In genomic region chr5:133259199-133259997, GRCh38 we compare ENCODE assay signal across 17 cellular contexts.
DNase-seq lines count a peak whose midpoint lies in the region; ATAC-seq and TF ChIP-seq lines count a peak whose summit lies in the region.
"Had no signal": no experiment of that assay in that cellular context is flagged by ENCODE, and none has a peak within 500 bp of the region (broad histone marks: within the 10 kb centered on the region; RNA-seq: fewer than 3 reads in every experiment).

No MANE protein-coding gene starts in this region.

- H3K4me3 ChIP-seq in Jurkat, Clone E6-1 (ENCODE audit: low read length): no peak overlapping the region
- no peak overlapping the region for H3K4me3 ChIP-seq in gastrocnemius medialis
- H3K4me3 ChIP-seq: PC-9, SJCRH30 had no signal

- intact Hi-C loops in activated naive CD4-positive, alpha-beta T cell treated with anti-CD3 and anti-CD28 coated beads for 36 hours (cut with micrococcal nuclease): no loop called here
- intact Hi-C loops in gastrocnemius medialis (cut with DNase I; ENCODE audit: low total_unique reads): no loop called here

- in situ Hi-C loops in gastrocnemius medialis (cut with MboI; ENCODE audit: low sequenced_read_pairs in 4 of 4): no loop called here

- CTCF ChIA-PET in activated naive CD4-positive, alpha-beta T cell treated with anti-CD3 and anti-CD28 coated beads for 36 hours (lab: Charles Lee): interaction anchor here (0.6 kb wide), 1 partner anchor 230 kb away, joined by 3 read pairs; no protein-coding TSS in a partner anchor

- H3K27ac ChIP-seq in gastrocnemius medialis: peak overlapping the region; percentile 41 to 60 (median 53)
- H3K27ac ChIP-seq: PC-9, SJCRH30 had no signal

- H3K9me3 ChIP-seq in T-helper 17 cell (ENCODE audit: control insufficient read depth, low read length, poor library complexity, severe bottlenecking) (no peaks in the 10 kb centered on the region), gastrocnemius medialis (no peaks in the 10 kb centered on the region)
- H3K9me3 ChIP-seq: SJCRH30 had no signal

- no peaks in the 10 kb centered on the region for H3K9me3 Mint-ChIP-seq in activated naive CD4-positive, alpha-beta T cell treated with anti-CD3 and anti-CD28 coated beads for 36 hours
- H3K9me3 Mint-ChIP-seq: T-helper 2 cell treated with Interferon-gamma antibody and Interleukin-4, amounts not matched to agents 5 μg/mL and 100 μg/mL, for 36 hours had no signal

- no peaks in the 10 kb centered on the region for H3K36me3 Mint-ChIP-seq in activated naive CD4-positive, alpha-beta T cell treated with anti-CD3 and anti-CD28 coated beads for 36 hours (ENCODE audit: low read depth)
- peaks cover 2% of the 10 kb centered on the region for H3K36me3 Mint-ChIP-seq in T-helper 17 cell (ENCODE audit: low read depth)

- TF ChIP-seq CTCF in gastrocnemius medialis (IDR thresholded peaks at IDR 0.05 in 4 of 5, conservative IDR thresholded peaks at IDR 0.05 in 1 of 5): no peak

- TF ChIP-seq POLR2A in gastrocnemius medialis (IDR thresholded peaks at IDR 0.05): no peak

- peaks cover 18 to 21% of the 10 kb centered on the region in 2 donors for H3K4me1 ChIP-seq in gastrocnemius medialis
- H3K4me1 ChIP-seq: SJCRH30 had no signal

- H3K27me3 ChIP-seq in gastrocnemius medialis: no peaks in the 10 kb centered on the region
- H3K27me3 ChIP-seq: SJCRH30 had no signal

- H3K27me3 Mint-ChIP-seq in activated naive CD4-positive, alpha-beta T cell treated with anti-CD3 and anti-CD28 coated beads for 36 hours (ENCODE audit: low read depth): no peaks in the 10 kb centered on the region
- H3K27me3 Mint-ChIP-seq in T-helper 17 cell: peaks cover 12% of the 10 kb centered on the region

- H3K27ac Mint-ChIP-seq in activated naive CD4-positive, alpha-beta T cell treated with anti-CD3 and anti-CD28 coated beads for 36 hours: no peak overlapping the region
- H3K27ac Mint-ChIP-seq in T-helper 17 cell: peak overlapping the region; percentile 79
- H3K27ac Mint-ChIP-seq: T-helper 2 cell treated with Interferon-gamma antibody and Interleukin-4, amounts not matched to agents 5 μg/mL and 100 μg/mL, for 36 hours had no signal

- peaks cover 11% of the 10 kb centered on the region for H3K4me1 Mint-ChIP-seq in activated naive CD4-positive, alpha-beta T cell treated with anti-CD3 and anti-CD28 coated beads for 36 hours (ENCODE audit: low read depth)
- H3K4me1 Mint-ChIP-seq in T-helper 17 cell: peaks cover 16% of the 10 kb centered on the region

- H3K4me3 Mint-ChIP-seq in activated naive CD4-positive, alpha-beta T cell treated with anti-CD3 and anti-CD28 coated beads for 36 hours: no peak overlapping the region
- H3K4me3 Mint-ChIP-seq in T-helper 17 cell: no peak overlapping the region
- H3K4me3 Mint-ChIP-seq: T-helper 2 cell treated with Interferon-gamma antibody and Interleukin-4, amounts not matched to agents 5 μg/mL and 100 μg/mL, for 36 hours had no signal

- DNase-seq in activated naive CD4-positive, alpha-beta T cell treated with anti-CD3 and anti-CD28 coated beads for 36 hours: peak; percentile 44
- no peak for DNase-seq in activated naive CD4-positive, alpha-beta T cell treated with anti-CD3 and anti-CD28 coated beads, Interleukin-2, amount 50 U/mL, for 16 hours
- DNase-seq in Jurkat, Clone E6-1 (ENCODE audit: low read depth, low spot score): peak; percentile 92
- DNase-seq in T-helper 17 cell: no peak
- DNase-seq in gastrocnemius medialis: peak; percentile 28 to 64
- no peak for DNase-seq in NCI-H345 (lab: John Stamatoyannopoulos, UW)
- no peak for DNase-seq in glomerular visceral epithelial cell (ENCODE audit: extremely low spot score)
- DNase-seq: EL, H7, IMR-90, NCI-H1048, NCI-H2081, PC-9, SJCRH30, trophoblast cell had no signal

- no peaks in the 10 kb centered on the region for H3K36me3 ChIP-seq in gastrocnemius medialis
- H3K36me3 ChIP-seq: SJCRH30 had no signal

- ATAC-seq in T-helper 17 cell: peak; percentile 71
- ATAC-seq in gastrocnemius medialis: peak; percentile 94 to 95
- ATAC-seq in HG03565 (IDR thresholded peaks at IDR 0.05; ENCODE audit: unreplicated experiment): no peak

Comparison
In these comparisons a context has a peak if more than half of its experiments do, and no peak if none do; other contexts are left out.
1. DNase-seq: peak in activated naive CD4-positive, alpha-beta T cell treated with anti-CD3 and anti-CD28 coated beads for 36 hours (single experiment), Jurkat, Clone E6-1 (single experiment) and gastrocnemius medialis (2 of 2); none in activated naive CD4-positive, alpha-beta T cell treated with anti-CD3 and anti-CD28 coated beads, Interleukin-2, amount 50 U/mL, for 16 hours (single experiment), T-helper 17 cell (0 of 3), NCI-H345 (single experiment) and glomerular visceral epithelial cell (single experiment).